ENCODE assay signal across 8 cellular contexts in the genomic region with DNA sequence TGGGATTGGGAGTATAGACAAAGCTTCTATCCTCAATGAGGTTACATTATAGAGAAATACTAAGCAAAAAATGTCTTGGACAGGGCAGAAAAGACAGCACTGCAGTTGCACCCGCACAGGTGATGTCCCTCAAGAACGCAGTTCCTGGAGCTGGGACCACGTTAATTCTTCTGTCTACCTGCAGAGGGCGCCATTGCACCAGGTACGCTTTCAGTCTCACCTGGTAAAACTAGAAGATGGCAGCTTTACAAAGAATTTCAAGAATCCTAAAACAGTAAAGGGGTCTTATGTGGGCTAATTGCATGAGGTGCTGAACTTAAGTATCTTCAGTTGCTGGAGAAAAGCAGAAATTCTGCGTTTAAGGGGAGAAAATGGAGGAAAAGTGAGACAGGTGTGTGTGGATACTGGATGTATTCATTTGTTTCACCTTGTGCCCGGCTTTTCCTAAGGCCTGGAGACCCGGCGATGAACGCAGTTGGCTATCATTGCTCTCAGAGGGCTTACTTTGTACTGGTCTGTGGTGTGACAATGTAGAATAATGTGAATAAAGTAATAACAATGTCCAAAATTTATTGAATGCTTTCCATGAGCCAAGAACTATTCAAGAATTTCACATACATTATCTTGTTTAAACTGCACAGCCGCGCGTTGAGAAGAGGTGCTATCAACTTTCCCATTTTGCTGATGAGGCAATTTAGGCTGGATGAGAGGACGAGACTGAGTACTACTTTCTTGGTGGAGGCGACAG.
DNase-seq lines count a peak whose midpoint lies in the region; ATAC-seq and TF ChIP-seq lines count a peak whose summit lies in the region.

No MANE protein-coding gene starts in this region.

- H3K4me2 ChIP-seq in parathyroid adenoma (ENCODE audit: low read length), result no peak overlapping the region

- no peaks in the 10 kb centered on the region for H3K27me3 ChIP-seq in parathyroid adenoma (ENCODE audit: control insufficient read depth, insufficient read depth, low read length)

- in situ Hi-C loops in GM13976 (cut with MboI; ENCODE audit: low sequenced_read_pairs, unreplicated experiment), result no loop called here

- no peak overlapping the region for H2AFZ ChIP-seq in parathyroid adenoma

- no peak overlapping the region for H3K4me3 ChIP-seq in parathyroid adenoma (ENCODE audit: low read depth, low read length)

- no peaks in the 10 kb centered on the region for H3K9me3 ChIP-seq in parathyroid adenoma (ENCODE audit: control insufficient read depth, low read length)

- TF ChIP-seq CTCF in GM13976 (IDR thresholded peaks at IDR 0.05; ENCODE audit: borderline replicate concordance, control extremely low read depth, extremely low read depth, insufficient read depth, missing control alignments) (peak; percentile 68), parathyroid adenoma (IDR thresholded peaks at IDR 0.05) (peak; percentile 59)

- ATAC-seq in HG03045 (IDR thresholded peaks at IDR 0.05; ENCODE audit: unreplicated experiment) (peak; percentile 62), GM19452 (IDR thresholded peaks at IDR 0.05; ENCODE audit: unreplicated experiment) (no peak)

- no peak overlapping the region for H3K27ac ChIP-seq in parathyroid adenoma

- H3K36me3 ChIP-seq in parathyroid adenoma (ENCODE audit: control insufficient read depth, insufficient read depth, low read length), result no peaks in the 10 kb centered on the region

- H3K9ac ChIP-seq in parathyroid adenoma, result no peak overlapping the region

- H3K4me1 ChIP-seq in parathyroid adenoma, result no peaks in the 10 kb centered on the region

- H3K79me2 ChIP-seq in parathyroid adenoma, result no peaks in the 10 kb centered on the region

- DNase-seq in AML-193 (lab: John Stamatoyannopoulos, UW) (peak; percentile 7 to 34), GM13976 (ENCODE audit: low spot score) (peak; percentile 64), NCI-H774 (lab: John Stamatoyannopoulos, UW) (peak; percentile 51), dermis blood vessel endothelial cell (peak; percentile 59), inferior parietal cortex (ENCODE audit: extremely low spot score) (no peak)
